In genomic region chr22:32836286-32836859, GRCh38 we compare ENCODE assay signal across 9 cellular contexts. TPM values are rescaled to one million over a fixed set of nuclear protein-coding genes. Genes with fewer than 3 reads are reported as not detected.
DNase-seq lines count a peak whose midpoint lies in the region; ATAC-seq and TF ChIP-seq lines count a peak whose summit lies in the region.
"Had no signal": no experiment of that assay in that cellular context is flagged by ENCODE, and none has a peak within 500 bp of the region (broad histone marks: within the 10 kb centered on the region; RNA-seq: fewer than 3 reads in every experiment).

No MANE protein-coding gene starts in this region.

- TF ChIP-seq EP300 in SK-N-SH (IDR thresholded peaks at IDR 0.05; ENCODE audit: borderline replicate concordance in 1 of 2, low read depth in 1 of 2, low read length in 1 of 2), result no peak

- WGBS in SK-N-SH (ENCODE audit: low lambda C conversion rate), result 37% methylated on average over 5 of the region's 5 CpGs

- no peak overlapping the region for H2AFZ ChIP-seq in SK-N-SH (ENCODE audit: low read depth)

- H3K27ac ChIP-seq in SK-N-SH (ENCODE audit: low read depth in 2 of 2, low read length in 1 of 2), result no peak overlapping the region

- CTCF ChIA-PET in SK-N-SH (lab: Yijun Ruan, JAX), result interaction anchor here (0.7 to 3.4 kb wide), 18 partner anchors 9 to 307 kb away, joined by 3 to 17 read pairs (median 4); no protein-coding TSS in a partner anchor

- ATAC-seq in GM21515 (IDR thresholded peaks at IDR 0.05; ENCODE audit: unreplicated experiment) (no peak), GM18520 (IDR thresholded peaks at IDR 0.05; ENCODE audit: unreplicated experiment) (no peak)
- ATAC-seq: naive thymus-derived CD4-positive, alpha-beta T cell had no signal

- no peaks in the 10 kb centered on the region for H3K36me3 ChIP-seq in SK-N-SH (replicated peaks in 1 of 2; ENCODE audit: control insufficient read depth in 1 of 2, insufficient read depth in 2 of 2, low read length in 1 of 2)

- DNase-seq in ACHN, result peak; percentile 22
- peak; percentile 51 for DNase-seq in SK-N-SH
- DNase-seq in kidney tubule cell (ENCODE audit: low spot score), result peak; percentile 33
- DNase-seq in cortex of kidney (lab: John Stamatoyannopoulos, UW), result no peak
- no peak for DNase-seq in T-helper 2 cell treated with Interferon-gamma antibody and Interleukin-4, amounts not matched to agents 5 μg/mL and 100 μg/mL, for 36 hours (ENCODE audit: low spot score)

- in situ Hi-C loops in ACHN (cut with HindIII; ENCODE audit: low pct_ligation_motif_present, low pct_unique_long_range_greater_than_20kb, low sequenced_read_pairs), result no loop called here

- H3K4me3 Mint-ChIP-seq in T-helper 2 cell treated with Interferon-gamma antibody and Interleukin-4, amounts not matched to agents 5 μg/mL and 100 μg/mL, for 36 hours, result no peak overlapping the region
- H3K4me3 Mint-ChIP-seq: naive thymus-derived CD4-positive, alpha-beta T cell had no signal

- TF ChIP-seq RAD21 in SK-N-SH (IDR thresholded peaks at IDR 0.05; ENCODE audit: low read length), result peak; percentile 43; the same call in 1 of the 2 replicates

- POLR2A ChIA-PET in SK-N-SH (lab: Yijun Ruan, JAX), result no interaction called here

- H3K27ac Mint-ChIP-seq in T-helper 2 cell treated with Interferon-gamma antibody and Interleukin-4, amounts not matched to agents 5 μg/mL and 100 μg/mL, for 36 hours, result no peak overlapping the region
- H3K27ac Mint-ChIP-seq: naive thymus-derived CD4-positive, alpha-beta T cell had no signal

- H3K9me2 ChIP-seq in SK-N-SH, result no peaks in the 10 kb centered on the region

- H3K27me3 ChIP-seq in SK-N-SH (ENCODE audit: insufficient read depth), result no peaks in the 10 kb centered on the region

- no peaks in the 10 kb centered on the region for H3F3A ChIP-seq in SK-N-SH (replicated peaks; ENCODE audit: insufficient read depth)

- no peaks in the 10 kb centered on the region for H3K4me1 Mint-ChIP-seq in T-helper 2 cell treated with Interferon-gamma antibody and Interleukin-4, amounts not matched to agents 5 μg/mL and 100 μg/mL, for 36 hours (ENCODE audit: low read depth)

- peaks cover 3% of the 10 kb centered on the region; the same call in 1 of the 2 replicates for H4K20me1 ChIP-seq in SK-N-SH (ENCODE audit: insufficient read depth)

- H3K79me2 ChIP-seq in SK-N-SH (ENCODE audit: insufficient read depth), result no peaks in the 10 kb centered on the region

- no peaks in the 10 kb centered on the region for H3K9me3 Mint-ChIP-seq in T-helper 2 cell treated with Interferon-gamma antibody and Interleukin-4, amounts not matched to agents 5 μg/mL and 100 μg/mL, for 36 hours
- H3K9me3 Mint-ChIP-seq: naive thymus-derived CD4-positive, alpha-beta T cell had no signal

- no peak overlapping the region for H3K4me2 ChIP-seq in SK-N-SH

- no peak overlapping the region for H3K4me3 ChIP-seq in SK-N-SH (ENCODE audit: low read depth in 2 of 2, low read length in 1 of 2)

- H3K36me3 Mint-ChIP-seq in T-helper 2 cell treated with Interferon-gamma antibody and Interleukin-4, amounts not matched to agents 5 μg/mL and 100 μg/mL, for 36 hours (ENCODE audit: low read depth), result no peaks in the 10 kb centered on the region
- H3K36me3 Mint-ChIP-seq: naive thymus-derived CD4-positive, alpha-beta T cell had no signal

- H3K9ac ChIP-seq in SK-N-SH, result no peak overlapping the region

- H3K27me3 Mint-ChIP-seq in T-helper 2 cell treated with Interferon-gamma antibody and Interleukin-4, amounts not matched to agents 5 μg/mL and 100 μg/mL, for 36 hours (ENCODE audit: low read depth), result no peaks in the 10 kb centered on the region

- no peaks in the 10 kb centered on the region for H3K9me3 ChIP-seq in SK-N-SH

- TF ChIP-seq CTCF in GM12873 (IDR thresholded peaks at IDR 0.05; ENCODE audit: insufficient read depth, low read depth, low read length, missing control alignments), result peak; percentile 51
- peak; percentile 68 for TF ChIP-seq CTCF in SK-N-SH (IDR thresholded peaks at IDR 0.05)

- H3K4me1 ChIP-seq in SK-N-SH (ENCODE audit: control insufficient read depth in 1 of 2, insufficient read depth in 2 of 2, low read depth in 1 of 2, low read length in 1 of 2), result peaks cover 0 to 22% of the 10 kb centered on the region in 2 experiments; a peak in 1 of 4 replicates

TF ChIP-seq in SK-N-SH, 30 proteins besides CTCF, POLR2A, EP300 and RAD21:
- TF ChIP-seq POLR2AphosphoS5 (IDR thresholded peaks at IDR 0.05; ENCODE audit: low read depth, low read length) (no peak), GATA2 (CRISPR knock-in tag; IDR thresholded peaks at IDR 0.05) (no peak), ZBTB33 (IDR thresholded peaks at IDR 0.05; ENCODE audit: borderline replicate concordance, low read depth) (no peak), NFIC (IDR thresholded peaks at IDR 0.05; ENCODE audit: borderline replicate concordance) (no peak), TEAD4 (IDR thresholded peaks at IDR 0.05; ENCODE audit: borderline replicate concordance, insufficient read depth) (no peak), RXRA (IDR thresholded peaks at IDR 0.05; ENCODE audit: borderline replicate concordance, low read depth) (no peak), NRF1 (IDR thresholded peaks at IDR 0.05; ENCODE audit: low read depth, low read length) (no peak), FOXM1 (IDR thresholded peaks at IDR 0.05; ENCODE audit: low read depth) (no peak), GABPA (IDR thresholded peaks at IDR 0.05; ENCODE audit: low read depth) (no peak), MXI1 (IDR thresholded peaks at IDR 0.05; ENCODE audit: low read depth, low read length) (no peak), TAF1 (IDR thresholded peaks at IDR 0.05; ENCODE audit: borderline replicate concordance, low read depth, low read length) (no peak), EZH2phosphoT487 (IDR thresholded peaks at IDR 0.05; ENCODE audit: borderline replicate concordance, low read depth) (no peak), SIN3A (IDR thresholded peaks at IDR 0.05; ENCODE audit: borderline replicate concordance, low read depth, low read length) (no peak), PBX3 (IDR thresholded peaks at IDR 0.05) (no peak), RCOR1 (IDR thresholded peaks at IDR 0.05; ENCODE audit: low read length) (no peak)
- TF ChIP-seq, protein P1, sequence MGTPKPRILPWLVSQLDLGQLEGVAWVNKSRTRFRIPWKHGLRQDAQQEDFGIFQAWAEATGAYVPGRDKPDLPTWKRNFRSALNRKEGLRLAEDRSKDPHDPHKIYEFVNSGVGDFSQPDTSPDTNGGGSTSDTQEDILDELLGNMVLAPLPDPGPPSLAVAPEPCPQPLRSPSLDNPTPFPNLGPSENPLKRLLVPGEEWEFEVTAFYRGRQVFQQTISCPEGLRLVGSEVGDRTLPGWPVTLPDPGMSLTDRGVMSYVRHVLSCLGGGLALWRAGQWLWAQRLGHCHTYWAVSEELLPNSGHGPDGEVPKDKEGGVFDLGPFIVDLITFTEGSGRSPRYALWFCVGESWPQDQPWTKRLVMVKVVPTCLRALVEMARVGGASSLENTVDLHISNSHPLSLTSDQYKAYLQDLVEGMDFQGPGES (IDR thresholded peaks at IDR 0.05; ENCODE audit: low read depth, low read length), result no peak
- TF ChIP-seq, protein P2, sequence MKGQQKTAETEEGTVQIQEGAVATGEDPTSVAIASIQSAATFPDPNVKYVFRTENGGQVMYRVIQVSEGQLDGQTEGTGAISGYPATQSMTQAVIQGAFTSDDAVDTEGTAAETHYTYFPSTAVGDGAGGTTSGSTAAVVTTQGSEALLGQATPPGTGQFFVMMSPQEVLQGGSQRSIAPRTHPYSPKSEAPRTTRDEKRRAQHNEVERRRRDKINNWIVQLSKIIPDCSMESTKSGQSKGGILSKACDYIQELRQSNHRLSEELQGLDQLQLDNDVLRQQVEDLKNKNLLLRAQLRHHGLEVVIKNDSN (IDR thresholded peaks at IDR 0.05; ENCODE audit: borderline replicate concordance, low read depth), result no peak

RNA-seq across cellular contexts. Expression of gene TIMP3, which starts 34.9 kb away (rescaled TPM):
- polyA plus RNA-seq in SK-N-SH (2012; rRNA removed), result 23.1 and 26.1 TPM in 2 replicates
- 18.3 and 23.3 TPM in 2 replicates for polyA plus RNA-seq in SK-N-SH (2012; cell fraction: cytosol; rRNA removed)
- 19.2 and 25.7 TPM in 2 replicates for polyA plus RNA-seq in SK-N-SH (2012; cell fraction: nucleus; rRNA removed)
- polyA plus RNA-seq: naive thymus-derived CD4-positive, alpha-beta T cell had no signal

Comparison
In these comparisons a context has a peak if more than half of its experiments do, and no peak if none do; other contexts are left out.
1. DNase-seq: peak in ACHN (single experiment), SK-N-SH (single experiment) and kidney tubule cell (single experiment); none in cortex of kidney (single experiment) and T-helper 2 cell treated with Interferon-gamma antibody and Interleukin-4, amounts not matched to agents 5 μg/mL and 100 μg/mL, for 36 hours (single experiment).